Comparison of ENCODE assay signal across 21 cellular contexts in the genomic region with DNA sequence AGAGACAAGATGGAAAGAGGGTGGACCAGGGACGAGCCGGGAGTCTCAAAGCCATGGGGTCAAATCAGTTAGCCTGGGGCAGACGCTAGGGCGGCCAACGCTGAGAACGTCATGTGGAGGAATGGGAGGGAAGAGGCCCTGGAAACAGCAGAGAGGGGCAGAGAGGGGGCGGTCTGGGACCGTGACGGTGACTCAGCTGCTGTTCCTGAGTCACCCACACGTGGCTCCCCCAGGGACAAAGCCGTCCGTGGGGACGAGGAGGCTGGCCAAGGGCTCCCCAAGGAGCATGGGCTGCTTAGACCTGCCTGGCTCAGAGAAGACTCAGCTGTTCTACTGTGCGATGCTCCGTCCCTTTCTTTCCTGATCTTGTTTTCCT.
DNase-seq lines count a peak whose midpoint lies in the region; ATAC-seq and TF ChIP-seq lines count a peak whose summit lies in the region.
"Had no signal": no experiment of that assay in that cellular context is flagged by ENCODE, and none has a peak within 500 bp of the region (broad histone marks: within the 10 kb centered on the region; RNA-seq: fewer than 3 reads in every experiment).

No MANE protein-coding gene starts in this region.

- CTCF ChIA-PET in IMR-90 (lab: Yijun Ruan, JAX), result no interaction called here

- H3K27me3 Mint-ChIP-seq in chondrocyte (ENCODE audit: low read depth), result peaks cover 11% of the 10 kb centered on the region
- peaks cover 17% of the 10 kb centered on the region for H3K27me3 Mint-ChIP-seq in nephron progenitor cell (ENCODE audit: low read depth, poor library complexity)

- no peak overlapping the region for H3K4me3 ChIP-seq in IMR-90 (ENCODE audit: insufficient read depth, low read depth, low read length)
- H3K4me3 ChIP-seq in spleen, result no peak overlapping the region
- H3K4me3 ChIP-seq: GM12878 had no signal

- H3K4me3 Mint-ChIP-seq in chondrocyte (ENCODE audit: unreplicated experiment), result no peak overlapping the region
- no peak overlapping the region for H3K4me3 Mint-ChIP-seq in nephron progenitor cell
- H3K4me3 Mint-ChIP-seq: central memory CD8-positive, alpha-beta T cell had no signal

- dilution Hi-C loops in IMR-90 (cut with HindIII; ENCODE audit: low sequenced_read_pairs, unreplicated experiment), result no loop called here

- H3K4me1 Mint-ChIP-seq in chondrocyte (ENCODE audit: low read depth) (peaks cover 23% of the 10 kb centered on the region), nephron progenitor cell (peaks cover 65% of the 10 kb centered on the region)
- H3K4me1 Mint-ChIP-seq: central memory CD8-positive, alpha-beta T cell had no signal

- no peak overlapping the region for H2AK9ac ChIP-seq in IMR-90 (replicated peaks; ENCODE audit: low read depth, low read length, poor library complexity)

- no peak overlapping the region for H2BK5ac ChIP-seq in IMR-90 (ENCODE audit: low read depth, low read length, poor library complexity, severe bottlenecking)

- no peak overlapping the region for H3K14ac ChIP-seq in IMR-90 (replicated peaks; ENCODE audit: low read depth, low read length)

- no peaks in the 10 kb centered on the region for H4K20me1 ChIP-seq in IMR-90 (ENCODE audit: insufficient read depth, low read length)

- H3K27ac Mint-ChIP-seq in chondrocyte (ENCODE audit: unreplicated experiment) (no peak overlapping the region), nephron progenitor cell (no peak overlapping the region)

- ATAC-seq in IMR-90 (ENCODE audit: low read depth) (no peak), HG02678 (IDR thresholded peaks at IDR 0.05; ENCODE audit: unreplicated experiment) (no peak), HG03039 (IDR thresholded peaks at IDR 0.05; ENCODE audit: unreplicated experiment) (no peak)
- ATAC-seq: GM12878 had no signal

- H3K36me3 ChIP-seq in IMR-90 (ENCODE audit: control insufficient read depth, insufficient read depth, low read length) (no peaks in the 10 kb centered on the region), spleen (no peaks in the 10 kb centered on the region)
- H3K36me3 ChIP-seq: neutrophil had no signal

- H4K5ac ChIP-seq in IMR-90 (ENCODE audit: low read depth, low read length), result no peak overlapping the region

- no peak overlapping the region for H2BK20ac ChIP-seq in IMR-90 (ENCODE audit: low read depth, low read length)

- no peak overlapping the region for H3K23ac ChIP-seq in IMR-90 (ENCODE audit: low read depth, low read length)

- no peak for TF ChIP-seq CTCF in IMR-90 (conservative IDR thresholded peaks at IDR 0.05; ENCODE audit: low read depth, low read length)
- no peak for TF ChIP-seq CTCF in chondrocyte (IDR thresholded peaks at IDR 0.05)
- TF ChIP-seq CTCF in spleen (IDR thresholded peaks at IDR 0.05 in 8 of 11, conservative IDR thresholded peaks at IDR 0.05 in 3 of 11), result peak in 2 of 11 experiments; percentile 20 to 28
- no peak for TF ChIP-seq CTCF in nephron progenitor cell (IDR thresholded peaks at IDR 0.05)

- H3K9me3 Mint-ChIP-seq in chondrocyte (ENCODE audit: low read depth) (no peaks in the 10 kb centered on the region), nephron progenitor cell (peaks cover 31% of the 10 kb centered on the region)
- H3K9me3 Mint-ChIP-seq: central memory CD8-positive, alpha-beta T cell had no signal

- intact Hi-C loops in IMR-90 (cut with micrococcal nuclease) (no loop called here), spleen (cut with DNase I; ENCODE audit: low total_unique reads) (no loop called here)

- H3K4me1 ChIP-seq in IMR-90 (ENCODE audit: control insufficient read depth, insufficient read depth, low read length) (no peaks in the 10 kb centered on the region; the same call in 1 of the 2 replicates), spleen (peaks cover 0 to 7% (median 0%) of the 10 kb centered on the region in 6 donors)

- DNase-seq in Daoy (ENCODE audit: low read depth) (peak; percentile 66), IMR-90 (peak; percentile 4), chondrocyte (ENCODE audit: low spot score) (peak; percentile 51), spleen (peak; percentile 78), nephron progenitor cell (no peak), 8988T (no peak)
- DNase-seq: activated CD4-positive, alpha-beta T cell treated with anti-CD3 and anti-CD28 coated beads for 48 hours; activated CD8-positive, alpha-beta memory T cell treated with anti-CD3 and anti-CD28 coated beads, Interleukin-2, amount 50 U/mL, for 4 hours; activated effector memory CD4-positive, alpha-beta T cell treated with Interleukin-2 at 50 U/mL for 16 hours; H7; KBM-7; NCI-H1930; NCI-H446 treated with DMSO at 0.1 percent for 48 hours; RPMI8226; substantia nigra; SW 1271 had no signal

- no peak overlapping the region for H3K56ac ChIP-seq in IMR-90 (ENCODE audit: extremely low read depth, insufficient read depth, low read length)

- no peak overlapping the region for H3K4ac ChIP-seq in IMR-90 (ENCODE audit: low read depth, low read length)

- H2AFZ ChIP-seq in IMR-90 (replicated peaks; ENCODE audit: low read length, poor library complexity), result no peak overlapping the region

- H3K36me3 Mint-ChIP-seq in chondrocyte (ENCODE audit: low read depth) (no peaks in the 10 kb centered on the region), nephron progenitor cell (ENCODE audit: low read depth) (no peaks in the 10 kb centered on the region)

- no peak overlapping the region for H3K27ac ChIP-seq in IMR-90 (ENCODE audit: insufficient read depth, low read length)
- H3K27ac ChIP-seq in spleen, result peak overlapping the region in 7 of 8 donors; percentile 48 to 81 (median 73)
- H3K27ac ChIP-seq: neutrophil had no signal

- no peak overlapping the region for H2AK5ac ChIP-seq in IMR-90 (ENCODE audit: low read depth, low read length)

- in situ Hi-C loops in IMR-90 (cut with MboI; ENCODE audit: low sequenced_read_pairs), result no loop called here

- H2BK120ac ChIP-seq in IMR-90 (ENCODE audit: low read depth, low read length), result no peak overlapping the region

- H3K4me2 ChIP-seq in IMR-90 (ENCODE audit: low read depth, low read length), result no peak overlapping the region

- POLR2A ChIA-PET in IMR-90 (lab: Charles Lee; ENCODE audit: unreplicated experiment), result no interaction called here

- no peak overlapping the region for H4K8ac ChIP-seq in IMR-90 (ENCODE audit: low read depth in 2 of 2, low read length in 2 of 2)

- H3K18ac ChIP-seq in IMR-90 (ENCODE audit: low read depth, low read length), result no peak overlapping the region

- H3K27me3 ChIP-seq in IMR-90 (ENCODE audit: control insufficient read depth, insufficient read depth, low read length) (peaks cover 16% of the 10 kb centered on the region), spleen (replicated peaks in 1 of 7) (peaks cover 0 to 34% (median 0%) of the 10 kb centered on the region in 7 donors)

- no peak overlapping the region for H2BK15ac ChIP-seq in IMR-90 (ENCODE audit: low read depth, low read length)

- H4K91ac ChIP-seq in IMR-90 (ENCODE audit: insufficient read depth, low read depth, low read length), result no peak overlapping the region

- H3K9ac ChIP-seq in IMR-90 (ENCODE audit: low read depth, low read length), result no peak overlapping the region

- BruUV-seq in IMR-90 (replicated peaks; lab: Mats Ljungman, UMichigan), result no TSS peak

- no peaks in the 10 kb centered on the region for H3K79me1 ChIP-seq in IMR-90 (ENCODE audit: low read depth in 1 of 2, low read length in 2 of 2)

- WGBS in IMR-90 (ENCODE audit: extremely low coverage in 2 of 2, insufficient read length in 1 of 2), 2 experiments, result 19% methylated on average over 4 of the region's 15 CpGs; no CpG with 5 or more reads in 1 of the 2 experiments
- 52 to 70% (median 59%) methylated on average over 14 to 15 of the region's 15 CpGs for WGBS in spleen, 5 donors

- H3K9me1 ChIP-seq in IMR-90 (ENCODE audit: insufficient read depth, low read length), result no peaks in the 10 kb centered on the region

- H3K9me3 ChIP-seq in IMR-90 (ENCODE audit: control insufficient read depth, insufficient read depth, low read length), result 0 out of 2 replicates have a peak, but pooled peaks cover 4% of the 10 kb centered on the region
- no peaks in the 10 kb centered on the region for H3K9me3 ChIP-seq in spleen
- H3K9me3 ChIP-seq: neutrophil had no signal

- TF ChIP-seq RAD21 in IMR-90 (IDR thresholded peaks at IDR 0.05; ENCODE audit: low read length), result no peak

- no peak for TF ChIP-seq POLR2A in IMR-90 (IDR thresholded peaks at IDR 0.05; ENCODE audit: low read depth, low read length)
- no peak for TF ChIP-seq POLR2A in spleen (IDR thresholded peaks at IDR 0.05)

TF ChIP-seq in IMR-90, 13 proteins besides CTCF, POLR2A, EP300 and RAD21:
- TF ChIP-seq CEBPB (IDR thresholded peaks at IDR 0.05; ENCODE audit: low read depth, low read length), result no peak
- TF ChIP-seq RCOR1 (IDR thresholded peaks at IDR 0.05; ENCODE audit: insufficient replicate concordance, low read length), result no peak
- TF ChIP-seq, protein P1, sequence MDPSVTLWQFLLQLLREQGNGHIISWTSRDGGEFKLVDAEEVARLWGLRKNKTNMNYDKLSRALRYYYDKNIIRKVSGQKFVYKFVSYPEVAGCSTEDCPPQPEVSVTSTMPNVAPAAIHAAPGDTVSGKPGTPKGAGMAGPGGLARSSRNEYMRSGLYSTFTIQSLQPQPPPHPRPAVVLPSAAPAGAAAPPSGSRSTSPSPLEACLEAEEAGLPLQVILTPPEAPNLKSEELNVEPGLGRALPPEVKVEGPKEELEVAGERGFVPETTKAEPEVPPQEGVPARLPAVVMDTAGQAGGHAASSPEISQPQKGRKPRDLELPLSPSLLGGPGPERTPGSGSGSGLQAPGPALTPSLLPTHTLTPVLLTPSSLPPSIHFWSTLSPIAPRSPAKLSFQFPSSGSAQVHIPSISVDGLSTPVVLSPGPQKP (IDR thresholded peaks at IDR 0.05; ENCODE audit: borderline replicate concordance, low read depth, low read length), result no peak
- TF ChIP-seq MAFK (IDR thresholded peaks at IDR 0.05; ENCODE audit: low read depth, low read length), result no peak
- no peak for TF ChIP-seq SMC3 (IDR thresholded peaks at IDR 0.05; ENCODE audit: low read depth, low read length)
- TF ChIP-seq BHLHE40 (IDR thresholded peaks at IDR 0.05; ENCODE audit: low read depth, low read length), result no peak
- no peak for TF ChIP-seq FOS (IDR thresholded peaks at IDR 0.05; ENCODE audit: low read depth, low read length)
- TF ChIP-seq, protein P2, sequence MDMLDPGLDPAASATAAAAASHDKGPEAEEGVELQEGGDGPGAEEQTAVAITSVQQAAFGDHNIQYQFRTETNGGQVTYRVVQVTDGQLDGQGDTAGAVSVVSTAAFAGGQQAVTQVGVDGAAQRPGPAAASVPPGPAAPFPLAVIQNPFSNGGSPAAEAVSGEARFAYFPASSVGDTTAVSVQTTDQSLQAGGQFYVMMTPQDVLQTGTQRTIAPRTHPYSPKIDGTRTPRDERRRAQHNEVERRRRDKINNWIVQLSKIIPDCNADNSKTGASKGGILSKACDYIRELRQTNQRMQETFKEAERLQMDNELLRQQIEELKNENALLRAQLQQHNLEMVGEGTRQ (IDR thresholded peaks at IDR 0.05; ENCODE audit: low read depth, low read length), result 0 out of 2 replicates have a peak, but pooled peaks have one; percentile 17
- no peak for TF ChIP-seq CHD1 (IDR thresholded peaks at IDR 0.05; ENCODE audit: low read depth, low read length)
TF ChIP-seq in IMR-90: peak in this region for 1.

Comparison
In these comparisons a context has a peak if more than half of its experiments do, and no peak if none do; other contexts are left out.
1. DNase-seq: peak in Daoy (single experiment), IMR-90 (single experiment), chondrocyte (single experiment) and spleen (single experiment); none in nephron progenitor cell (single experiment) and 8988T (single experiment).